In the genomic region with DNA sequence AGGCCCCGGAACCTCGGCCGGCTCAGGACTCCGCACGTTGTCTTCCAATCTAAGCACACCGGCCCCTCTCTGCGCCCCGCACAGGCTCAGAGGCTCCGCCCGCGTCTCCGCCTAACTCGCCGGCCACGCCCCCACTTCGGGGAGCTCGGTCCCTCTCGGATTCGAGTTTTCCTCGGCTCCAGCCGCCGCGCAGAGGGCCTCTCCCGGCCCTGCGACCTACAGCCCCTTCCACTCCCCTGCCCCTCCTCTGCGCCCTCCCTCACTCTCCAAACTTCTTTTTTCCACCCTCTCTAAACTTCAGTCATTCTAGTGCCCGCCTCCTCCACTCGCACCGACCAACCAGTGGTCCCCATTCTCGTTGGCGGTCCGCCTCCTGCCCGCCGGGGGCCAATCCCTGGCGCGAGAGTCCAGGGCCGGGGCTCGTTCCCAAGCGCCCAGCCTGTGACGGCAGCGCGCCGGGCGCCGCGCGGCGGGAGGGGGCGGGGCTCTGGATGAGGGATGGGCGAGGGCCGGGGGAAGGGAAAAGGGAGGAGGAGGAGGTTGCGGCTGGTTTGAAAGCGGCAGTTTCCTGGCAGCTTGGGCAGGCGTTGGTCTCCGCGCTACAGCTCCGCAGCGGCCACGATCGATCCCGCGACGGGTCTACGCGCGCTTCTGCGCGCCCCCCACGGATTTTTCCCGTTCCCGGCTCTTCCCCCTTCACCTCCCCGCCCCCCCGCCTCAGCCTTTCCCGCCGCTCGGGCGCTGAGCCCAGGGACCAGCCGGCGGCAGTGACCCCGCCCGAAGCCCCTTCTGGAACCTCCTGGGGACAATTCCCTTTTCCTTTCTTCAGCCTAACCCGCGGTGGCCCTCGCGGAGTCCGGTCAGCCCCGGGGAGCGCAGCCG, we compare ENCODE assay signal across 1 cellular context.
TF ChIP-seq lines count a peak whose summit lies in the region.

A gene (plus strand): TSS at position 563 of the 882 bp plus-strand sequence. CDS start 519 bp downstream, outside the sequence.

TF ChIP-seq in HepG2, 621 proteins besides CTCF, POLR2A, EP300 and RAD21 (continued from another document and continues in another):
- TF ChIP-seq, protein P1, sequence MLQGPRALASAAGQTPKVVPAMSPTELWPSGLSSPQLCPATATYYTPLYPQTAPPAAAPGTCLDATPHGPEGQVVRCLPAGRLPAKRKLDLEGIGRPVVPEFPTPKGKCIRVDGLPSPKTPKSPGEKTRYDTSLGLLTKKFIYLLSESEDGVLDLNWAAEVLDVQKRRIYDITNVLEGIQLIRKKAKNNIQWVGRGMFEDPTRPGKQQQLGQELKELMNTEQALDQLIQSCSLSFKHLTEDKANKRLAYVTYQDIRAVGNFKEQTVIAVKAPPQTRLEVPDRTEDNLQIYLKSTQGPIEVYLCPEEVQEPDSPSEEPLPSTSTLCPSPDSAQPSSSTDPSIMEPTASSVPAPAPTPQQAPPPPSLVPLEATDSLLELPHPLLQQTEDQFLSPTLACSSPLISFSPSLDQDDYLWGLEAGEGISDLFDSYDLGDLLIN (CRISPR knock-in tag; IDR thresholded peaks at IDR 0.05; ENCODE audit: borderline replicate concordance): no peak
- TF ChIP-seq ZBTB7A (CRISPR knock-in tag; IDR thresholded peaks at IDR 0.05): no peak
- TF ChIP-seq, protein P2, sequence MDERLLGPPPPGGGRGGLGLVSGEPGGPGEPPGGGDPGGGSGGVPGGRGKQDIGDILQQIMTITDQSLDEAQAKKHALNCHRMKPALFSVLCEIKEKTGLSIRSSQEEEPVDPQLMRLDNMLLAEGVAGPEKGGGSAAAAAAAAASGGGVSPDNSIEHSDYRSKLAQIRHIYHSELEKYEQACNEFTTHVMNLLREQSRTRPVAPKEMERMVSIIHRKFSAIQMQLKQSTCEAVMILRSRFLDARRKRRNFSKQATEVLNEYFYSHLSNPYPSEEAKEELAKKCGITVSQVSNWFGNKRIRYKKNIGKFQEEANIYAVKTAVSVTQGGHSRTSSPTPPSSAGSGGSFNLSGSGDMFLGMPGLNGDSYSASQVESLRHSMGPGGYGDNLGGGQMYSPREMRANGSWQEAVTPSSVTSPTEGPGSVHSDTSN (CRISPR knock-in tag; IDR thresholded peaks at IDR 0.05): peak; percentile 68; the same call in 1 of the 2 replicates
- TF ChIP-seq ZNF569 (CRISPR knock-in tag; IDR thresholded peaks at IDR 0.05; ENCODE audit: borderline replicate concordance): no peak
- TF ChIP-seq, protein P3, sequence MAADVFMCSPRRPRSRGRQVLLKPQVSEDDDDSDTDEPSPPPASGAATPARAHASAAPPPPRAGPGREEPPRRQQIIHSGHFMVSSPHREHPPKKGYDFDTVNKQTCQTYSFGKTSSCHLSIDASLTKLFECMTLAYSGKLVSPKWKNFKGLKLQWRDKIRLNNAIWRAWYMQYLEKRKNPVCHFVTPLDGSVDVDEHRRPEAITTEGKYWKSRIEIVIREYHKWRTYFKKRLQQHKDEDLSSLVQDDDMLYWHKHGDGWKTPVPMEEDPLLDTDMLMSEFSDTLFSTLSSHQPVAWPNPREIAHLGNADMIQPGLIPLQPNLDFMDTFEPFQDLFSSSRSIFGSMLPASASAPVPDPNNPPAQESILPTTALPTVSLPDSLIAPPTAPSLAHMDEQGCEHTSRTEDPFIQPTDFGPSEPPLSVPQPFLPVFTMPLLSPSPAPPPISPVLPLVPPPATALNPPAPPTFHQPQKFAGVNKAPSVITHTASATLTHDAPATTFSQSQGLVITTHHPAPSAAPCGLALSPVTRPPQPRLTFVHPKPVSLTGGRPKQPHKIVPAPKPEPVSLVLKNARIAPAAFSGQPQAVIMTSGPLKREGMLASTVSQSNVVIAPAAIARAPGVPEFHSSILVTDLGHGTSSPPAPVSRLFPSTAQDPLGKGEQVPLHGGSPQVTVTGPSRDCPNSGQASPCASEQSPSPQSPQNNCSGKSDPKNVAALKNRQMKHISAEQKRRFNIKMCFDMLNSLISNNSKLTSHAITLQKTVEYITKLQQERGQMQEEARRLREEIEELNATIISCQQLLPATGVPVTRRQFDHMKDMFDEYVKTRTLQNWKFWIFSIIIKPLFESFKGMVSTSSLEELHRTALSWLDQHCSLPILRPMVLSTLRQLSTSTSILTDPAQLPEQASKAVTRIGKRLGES (CRISPR knock-in tag; IDR thresholded peaks at IDR 0.05; ENCODE audit: borderline replicate concordance): no peak
- TF ChIP-seq HNRNPK (IDR thresholded peaks at IDR 0.05; ENCODE audit: low read depth, low read length, poor library complexity, severe bottlenecking): peak; percentile 97
- no peak for TF ChIP-seq HNF4A (CRISPR knock-in tag; IDR thresholded peaks at IDR 0.05)
- no peak for TF ChIP-seq ZFP41 (CRISPR knock-in tag; IDR thresholded peaks at IDR 0.05; ENCODE audit: borderline replicate concordance)
- TF ChIP-seq MIER2 (CRISPR knock-in tag; IDR thresholded peaks at IDR 0.05): no peak
- TF ChIP-seq ZSCAN12 (CRISPR knock-in tag; IDR thresholded peaks at IDR 0.05): no peak
- no peak; the same call in 1 of the 2 replicates for TF ChIP-seq TGIF2 (CRISPR knock-in tag; IDR thresholded peaks at IDR 0.05)
- no peak for TF ChIP-seq RFXAP (CRISPR knock-in tag; IDR thresholded peaks at IDR 0.05; ENCODE audit: borderline replicate concordance)
- no peak for TF ChIP-seq MTF1 (CRISPR knock-in tag; IDR thresholded peaks at IDR 0.05)
- peak; percentile 86 for TF ChIP-seq ZNF746 (CRISPR knock-in tag; IDR thresholded peaks at IDR 0.05)
- TF ChIP-seq DR1 (CRISPR knock-in tag; IDR thresholded peaks at IDR 0.05): no peak
- TF ChIP-seq ZNF337 (CRISPR knock-in tag; IDR thresholded peaks at IDR 0.05; ENCODE audit: borderline replicate concordance, low read depth): no peak
- no peak for TF ChIP-seq ZIK1 (CRISPR knock-in tag; IDR thresholded peaks at IDR 0.05; ENCODE audit: borderline replicate concordance, low read depth)
- TF ChIP-seq KLF12 (CRISPR knock-in tag; IDR thresholded peaks at IDR 0.05; ENCODE audit: borderline replicate concordance): no peak; the same call in 1 of the 2 replicates
- TF ChIP-seq ZNF709 (CRISPR knock-in tag; IDR thresholded peaks at IDR 0.05): no peak; the same call in 1 of the 2 replicates
- TF ChIP-seq, protein P4, sequence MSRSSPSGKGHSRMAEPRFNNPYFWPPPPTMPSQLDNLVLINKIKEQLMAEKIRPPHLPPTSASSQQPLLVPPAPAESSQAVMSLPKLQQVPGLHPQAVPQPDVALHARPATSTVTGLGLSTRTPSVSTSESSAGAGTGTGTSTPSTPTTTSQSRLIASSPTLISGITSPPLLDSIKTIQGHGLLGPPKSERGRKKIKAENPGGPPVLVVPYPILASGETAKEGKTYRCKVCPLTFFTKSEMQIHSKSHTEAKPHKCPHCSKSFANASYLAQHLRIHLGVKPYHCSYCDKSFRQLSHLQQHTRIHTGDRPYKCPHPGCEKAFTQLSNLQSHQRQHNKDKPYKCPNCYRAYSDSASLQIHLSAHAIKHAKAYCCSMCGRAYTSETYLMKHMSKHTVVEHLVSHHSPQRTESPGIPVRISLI (CRISPR knock-in tag; IDR thresholded peaks at IDR 0.05; ENCODE audit: borderline replicate concordance): no peak; the same call in 1 of the 2 replicates
- TF ChIP-seq, protein P5, sequence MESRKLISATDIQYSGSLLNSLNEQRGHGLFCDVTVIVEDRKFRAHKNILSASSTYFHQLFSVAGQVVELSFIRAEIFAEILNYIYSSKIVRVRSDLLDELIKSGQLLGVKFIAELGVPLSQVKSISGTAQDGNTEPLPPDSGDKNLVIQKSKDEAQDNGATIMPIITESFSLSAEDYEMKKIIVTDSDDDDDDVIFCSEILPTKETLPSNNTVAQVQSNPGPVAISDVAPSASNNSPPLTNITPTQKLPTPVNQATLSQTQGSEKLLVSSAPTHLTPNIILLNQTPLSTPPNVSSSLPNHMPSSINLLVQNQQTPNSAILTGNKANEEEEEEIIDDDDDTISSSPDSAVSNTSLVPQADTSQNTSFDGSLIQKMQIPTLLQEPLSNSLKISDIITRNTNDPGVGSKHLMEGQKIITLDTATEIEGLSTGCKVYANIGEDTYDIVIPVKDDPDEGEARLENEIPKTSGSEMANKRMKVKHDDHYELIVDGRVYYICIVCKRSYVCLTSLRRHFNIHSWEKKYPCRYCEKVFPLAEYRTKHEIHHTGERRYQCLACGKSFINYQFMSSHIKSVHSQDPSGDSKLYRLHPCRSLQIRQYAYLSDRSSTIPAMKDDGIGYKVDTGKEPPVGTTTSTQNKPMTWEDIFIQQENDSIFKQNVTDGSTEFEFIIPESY (CRISPR knock-in tag; IDR thresholded peaks at IDR 0.05): no peak
- TF ChIP-seq, protein P6, sequence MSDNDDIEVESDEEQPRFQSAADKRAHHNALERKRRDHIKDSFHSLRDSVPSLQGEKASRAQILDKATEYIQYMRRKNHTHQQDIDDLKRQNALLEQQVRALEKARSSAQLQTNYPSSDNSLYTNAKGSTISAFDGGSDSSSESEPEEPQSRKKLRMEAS (IDR thresholded peaks at IDR 0.05): peak; percentile 44; the same call in 1 of the 2 replicates
- TF ChIP-seq ZNF235 (CRISPR knock-in tag; IDR thresholded peaks at IDR 0.05; ENCODE audit: borderline replicate concordance): peak; percentile 20; the same call in 1 of the 2 replicates
- TF ChIP-seq KLF15 (CRISPR knock-in tag; IDR thresholded peaks at IDR 0.05; ENCODE audit: borderline replicate concordance): no peak
- TF ChIP-seq NR2F1 (CRISPR knock-in tag; IDR thresholded peaks at IDR 0.05): no peak
- TF ChIP-seq, protein P7, sequence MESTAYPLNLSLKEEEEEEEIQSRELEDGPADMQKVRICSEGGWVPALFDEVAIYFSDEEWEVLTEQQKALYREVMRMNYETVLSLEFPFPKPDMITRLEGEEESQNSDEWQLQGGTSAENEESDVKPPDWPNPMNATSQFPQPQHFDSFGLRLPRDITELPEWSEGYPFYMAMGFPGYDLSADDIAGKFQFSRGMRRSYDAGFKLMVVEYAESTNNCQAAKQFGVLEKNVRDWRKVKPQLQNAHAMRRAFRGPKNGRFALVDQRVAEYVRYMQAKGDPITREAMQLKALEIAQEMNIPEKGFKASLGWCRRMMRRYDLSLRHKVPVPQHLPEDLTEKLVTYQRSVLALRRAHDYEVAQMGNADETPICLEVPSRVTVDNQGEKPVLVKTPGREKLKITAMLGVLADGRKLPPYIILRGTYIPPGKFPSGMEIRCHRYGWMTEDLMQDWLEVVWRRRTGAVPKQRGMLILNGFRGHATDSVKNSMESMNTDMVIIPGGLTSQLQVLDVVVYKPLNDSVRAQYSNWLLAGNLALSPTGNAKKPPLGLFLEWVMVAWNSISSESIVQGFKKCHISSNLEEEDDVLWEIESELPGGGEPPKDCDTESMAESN (CRISPR knock-in tag; conservative IDR thresholded peaks at IDR 0.05): peak; percentile 74
- TF ChIP-seq PHF8 (CRISPR knock-in tag; IDR thresholded peaks at IDR 0.05): peak; percentile 60
- no peak for TF ChIP-seq RBM22 (optimal IDR thresholded peaks at IDR 0.05; ENCODE audit: low read length)
- no peak; the same call in 1 of the 2 replicates for TF ChIP-seq ATF7-NPFF (CRISPR knock-in tag; IDR thresholded peaks at IDR 0.05; ENCODE audit: low read depth)
- TF ChIP-seq AGO2 (optimal IDR thresholded peaks at IDR 0.05; ENCODE audit: low read depth, low read length): no peak
- no peak for TF ChIP-seq ZNF335 (CRISPR knock-in tag; IDR thresholded peaks at IDR 0.05)
- TF ChIP-seq NFIC (IDR thresholded peaks at IDR 0.05; ENCODE audit: low read length): no peak
- no peak for TF ChIP-seq GPN1 (CRISPR knock-in tag; IDR thresholded peaks at IDR 0.05; ENCODE audit: borderline replicate concordance)
- TF ChIP-seq RXRB (CRISPR knock-in tag; IDR thresholded peaks at IDR 0.05; ENCODE audit: borderline replicate concordance): peak; percentile 39; the same call in 1 of the 2 replicates
- TF ChIP-seq, protein P8, sequence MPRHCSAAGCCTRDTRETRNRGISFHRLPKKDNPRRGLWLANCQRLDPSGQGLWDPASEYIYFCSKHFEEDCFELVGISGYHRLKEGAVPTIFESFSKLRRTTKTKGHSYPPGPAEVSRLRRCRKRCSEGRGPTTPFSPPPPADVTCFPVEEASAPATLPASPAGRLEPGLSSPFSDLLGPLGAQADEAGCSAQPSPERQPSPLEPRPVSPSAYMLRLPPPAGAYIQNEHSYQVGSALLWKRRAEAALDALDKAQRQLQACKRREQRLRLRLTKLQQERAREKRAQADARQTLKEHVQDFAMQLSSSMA (CRISPR knock-in tag; IDR thresholded peaks at IDR 0.05): no peak
- no peak for TF ChIP-seq ZNF383 (CRISPR knock-in tag; IDR thresholded peaks at IDR 0.05; ENCODE audit: borderline replicate concordance)
- TF ChIP-seq SETDB1 (CRISPR knock-in tag; IDR thresholded peaks at IDR 0.05; ENCODE audit: borderline replicate concordance): no peak
- TF ChIP-seq, protein P9, sequence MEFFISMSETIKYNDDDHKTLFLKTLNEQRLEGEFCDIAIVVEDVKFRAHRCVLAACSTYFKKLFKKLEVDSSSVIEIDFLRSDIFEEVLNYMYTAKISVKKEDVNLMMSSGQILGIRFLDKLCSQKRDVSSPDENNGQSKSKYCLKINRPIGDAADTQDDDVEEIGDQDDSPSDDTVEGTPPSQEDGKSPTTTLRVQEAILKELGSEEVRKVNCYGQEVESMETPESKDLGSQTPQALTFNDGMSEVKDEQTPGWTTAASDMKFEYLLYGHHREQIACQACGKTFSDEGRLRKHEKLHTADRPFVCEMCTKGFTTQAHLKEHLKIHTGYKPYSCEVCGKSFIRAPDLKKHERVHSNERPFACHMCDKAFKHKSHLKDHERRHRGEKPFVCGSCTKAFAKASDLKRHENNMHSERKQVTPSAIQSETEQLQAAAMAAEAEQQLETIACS (CRISPR knock-in tag; IDR thresholded peaks at IDR 0.05): no peak
- TF ChIP-seq, protein P10, sequence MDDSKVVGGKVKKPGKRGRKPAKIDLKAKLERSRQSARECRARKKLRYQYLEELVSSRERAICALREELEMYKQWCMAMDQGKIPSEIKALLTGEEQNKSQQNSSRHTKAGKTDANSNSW (CRISPR knock-in tag; IDR thresholded peaks at IDR 0.05; ENCODE audit: borderline replicate concordance): no peak
- TF ChIP-seq ZNF619 (CRISPR knock-in tag; IDR thresholded peaks at IDR 0.05): 0 out of 2 replicates have a peak, but pooled peaks have one; percentile 55
- peak; percentile 45; the same call in 1 of the 3 replicates for TF ChIP-seq MXI1 (IDR thresholded peaks at IDR 0.05; ENCODE audit: borderline replicate concordance, low read depth, low read length)
- TF ChIP-seq ZNF552 (CRISPR knock-in tag; IDR thresholded peaks at IDR 0.05; ENCODE audit: borderline replicate concordance): no peak
- no peak for TF ChIP-seq ESRRA (CRISPR knock-in tag; IDR thresholded peaks at IDR 0.05; ENCODE audit: low read depth)
- TF ChIP-seq, protein P11, sequence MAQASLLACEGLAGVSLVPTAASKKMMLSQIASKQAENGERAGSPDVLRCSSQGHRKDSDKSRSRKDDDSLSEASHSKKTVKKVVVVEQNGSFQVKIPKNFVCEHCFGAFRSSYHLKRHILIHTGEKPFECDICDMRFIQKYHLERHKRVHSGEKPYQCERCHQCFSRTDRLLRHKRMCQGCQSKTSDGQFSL (CRISPR knock-in tag; IDR thresholded peaks at IDR 0.05): no peak
- no peak; the same call in 1 of the 2 replicates for TF ChIP-seq RXRA (CRISPR knock-in tag; IDR thresholded peaks at IDR 0.05)
- peak; percentile 71; the same call in 1 of the 2 replicates for TF ChIP-seq ONECUT2 (CRISPR knock-in tag; IDR thresholded peaks at IDR 0.05)
